ENCODE assay signal across 21 cellular contexts in the genomic region with DNA sequence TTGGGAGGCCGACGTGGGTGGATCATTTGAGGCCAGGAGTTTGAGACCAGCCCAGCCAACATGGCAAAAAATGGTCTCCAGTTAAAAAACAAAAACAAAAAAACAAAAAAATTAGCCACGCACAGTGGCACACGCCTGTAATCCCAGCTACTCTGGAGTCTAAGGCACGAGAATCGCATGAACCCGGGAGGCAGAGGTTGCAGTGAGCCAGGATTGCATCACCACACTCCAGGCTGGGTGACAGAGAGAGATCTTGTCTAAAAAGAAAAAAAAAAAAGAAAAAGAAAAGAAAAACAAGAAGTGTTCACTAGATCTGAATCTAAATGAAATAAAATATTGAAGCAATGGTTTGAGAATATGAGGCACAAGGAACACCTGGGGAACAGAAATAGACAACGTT. TPM values are rescaled to one million over a fixed set of nuclear protein-coding genes. Genes with fewer than 3 reads are reported as not detected.
DNase-seq lines count a peak whose midpoint lies in the region; ATAC-seq and TF ChIP-seq lines count a peak whose summit lies in the region.
"Had no signal": no experiment of that assay in that cellular context is flagged by ENCODE, and none has a peak within 500 bp of the region (broad histone marks: within the 10 kb centered on the region; RNA-seq: fewer than 3 reads in every experiment).

No MANE protein-coding gene starts in this region.

- H3K4me1 ChIP-seq in heart left ventricle: peaks cover 0 to 87% (median 6%) of the 10 kb centered on the region in 12 donors
- peaks cover 0 to 2% of the 10 kb centered on the region in 2 donors for H3K4me1 ChIP-seq in aorta (ENCODE audit: control insufficient read depth in 1 of 2, insufficient read depth in 2 of 2, low read length in 2 of 2)
- H3K4me1 ChIP-seq: ascending aorta had no signal

- peak; percentile 65 for ATAC-seq in Right ventricle myocardium inferior
- peak in 1 of 4 donors; percentile 66 for ATAC-seq in heart left ventricle
- ATAC-seq in sciatic nerve: peak; percentile 74
- ATAC-seq in aorta (ENCODE audit: low FRiP score): peak; percentile 63
- ATAC-seq: left lobe of liver had no signal

- H3K27me3 ChIP-seq in heart left ventricle (no peaks in the 10 kb centered on the region), aorta (ENCODE audit: control insufficient read depth in 1 of 2, insufficient read depth in 2 of 2, low read length in 1 of 2) (no peaks in the 10 kb centered on the region)
- H3K27me3 ChIP-seq: ascending aorta, Peyer's patch had no signal

- DNase-seq in Right ventricle myocardium inferior (ENCODE audit: missing footprints) (no peak), cardiac septum (ENCODE audit: low spot score) (no peak), heart left ventricle (peak in 3 of 5 donors; percentile 34 to 63 (median 61)), sciatic nerve (ENCODE audit: low spot score) (peak; percentile 69), aorta (peak in 1 of 2 donors; percentile 78), mesothelial cell of epicardium (ENCODE audit: low spot score in 2 of 2, unreplicated experiment in 2 of 2) (no peak), DMS153 treated with DMSO at 0.1 percent for 48 hours (lab: John Stamatoyannopoulos, UW; ENCODE audit: unreplicated experiment) (no peak), anterior cingulate cortex (lab: John Stamatoyannopoulos, UW) (no peak)
- DNase-seq: activated CD4-positive, alpha-beta T cell treated with anti-CD3 and anti-CD28 coated beads, Interleukin-2, amount 10 ng/mL, durations not matched to agents 24 days and 14 days; activated CD8-positive, alpha-beta memory T cell treated with anti-CD3 and anti-CD28 coated beads, Interleukin-2, amount 50 U/mL, for 48 hours; activated gamma-delta T cell treated with Interleukin-2 at 50 U/mL for 16 hours; CD4-positive, CD25-positive, alpha-beta regulatory T cell; DMS79 treated with DMSO at 0.1 percent for 48 hours; NCI-H1417 treated with DMSO at 0.1 percent for 48 hours; NCI-H748 treated with DMSO at 0.1 percent for 48 hours; stimulated activated CD4-positive, alpha-beta T cell treated with anti-CD3 and anti-CD28 coated beads, Interleukin-2, amount 100 ng/mL, for 48 hours had no signal

- intact Hi-C loops in Right ventricle myocardium inferior (cut with DNase I): no loop called here
- intact Hi-C loops in cardiac septum (cut with DNase I): no loop called here
- intact Hi-C loops in heart left ventricle (cut with DNase I): no loop called here
- intact Hi-C loops in sciatic nerve (cut with DNase I): no loop called here
- intact Hi-C loops in aorta (cut with DNase I): no loop called here

- H3K9me3 Mint-ChIP-seq in mesothelial cell of epicardium: peaks cover 8% of the 10 kb centered on the region

- peaks cover 26% of the 10 kb centered on the region for H3K4me1 Mint-ChIP-seq in mesothelial cell of epicardium

- no peak overlapping the region for H3K4me3 Mint-ChIP-seq in mesothelial cell of epicardium
- H3K4me3 Mint-ChIP-seq: activated CD4-positive, alpha-beta T cell treated with anti-CD3 and anti-CD28 coated beads, Interleukin-2, amount 10 ng/mL, durations not matched to agents 24 days and 14 days; CD4-positive, CD25-positive, alpha-beta regulatory T cell had no signal

- H3K27me3 Mint-ChIP-seq in mesothelial cell of epicardium (ENCODE audit: low read depth): no peaks in the 10 kb centered on the region
- H3K27me3 Mint-ChIP-seq: activated CD4-positive, alpha-beta T cell treated with anti-CD3 and anti-CD28 coated beads, Interleukin-2, amount 10 ng/mL, durations not matched to agents 24 days and 14 days; CD4-positive, CD25-positive, alpha-beta regulatory T cell had no signal

- no peak overlapping the region for H3K27ac Mint-ChIP-seq in mesothelial cell of epicardium
- H3K27ac Mint-ChIP-seq: activated CD4-positive, alpha-beta T cell treated with anti-CD3 and anti-CD28 coated beads, Interleukin-2, amount 10 ng/mL, durations not matched to agents 24 days and 14 days; CD4-positive, CD25-positive, alpha-beta regulatory T cell had no signal

- TF ChIP-seq POLR2A in heart left ventricle (IDR thresholded peaks at IDR 0.05): no peak

- H3K9me3 ChIP-seq in heart left ventricle (no peaks in the 10 kb centered on the region), aorta (ENCODE audit: control insufficient read depth, low read length) (no peaks in the 10 kb centered on the region)
- H3K9me3 ChIP-seq: ascending aorta, Peyer's patch, thoracic aorta had no signal

- H3K36me3 Mint-ChIP-seq in mesothelial cell of epicardium: no peaks in the 10 kb centered on the region

- H3K36me3 ChIP-seq in heart left ventricle (no peaks in the 10 kb centered on the region), aorta (ENCODE audit: control insufficient read depth in 1 of 2, insufficient read depth in 2 of 2, low read length in 1 of 2) (no peaks in the 10 kb centered on the region)
- H3K36me3 ChIP-seq: ascending aorta, Peyer's patch, thoracic aorta had no signal

- TF ChIP-seq CTCF in heart left ventricle (IDR thresholded peaks at IDR 0.05) (no peak), mesothelial cell of epicardium (IDR thresholded peaks at IDR 0.05; ENCODE audit: unreplicated experiment) (no peak)

- H3K4me3 ChIP-seq in heart left ventricle (no peak overlapping the region), aorta (ENCODE audit: low read length in 2 of 2) (no peak overlapping the region)
- H3K4me3 ChIP-seq: ascending aorta, Peyer's patch, skin epidermis, thoracic aorta had no signal

- 82 to 89% (median 87%) methylated on average over 8 of the region's 8 CpGs for WGBS in heart left ventricle, 4 donors
- 93 to 94% methylated on average over 8 of the region's 8 CpGs for WGBS in aorta, 2 donors

- H3K27ac ChIP-seq in heart left ventricle (peak overlapping the region in 4 of 12 donors; percentile 5 to 17 (median 12)), aorta (ENCODE audit: low read depth in 1 of 2, low read length in 2 of 2) (no peak overlapping the region)
- H3K27ac ChIP-seq: ascending aorta, thoracic aorta had no signal

RNA-seq across cellular contexts. Expression of a gene that starts 36.7 kb away (rescaled TPM):
- total RNA-seq in Right ventricle myocardium inferior (9.3 TPM), cardiac septum (3.6 TPM), heart left ventricle (10 to 100 TPM in 2 of 9 donors, 1 to 10 TPM in 7; 2.2 to 17.5 (median 3.5) TPM), sciatic nerve (16.0 TPM), aorta (10 to 100 TPM; 12.6 to 45.8 TPM), mesothelial cell of epicardium (2.7 to 4.2 TPM (median 3.8 TPM) in 3 replicates)
- polyA plus RNA-seq in heart left ventricle (1 to 10 TPM in 1 of 2 donors, under 1 TPM in 1; 0.76 to 1.1 TPM), aorta (10 to 100 TPM in 1 of 2 donors, 1 to 10 TPM in 1; 7.3 to 12.3 TPM)

Comparison
In these comparisons a context has a peak if more than half of its experiments do, and no peak if none do; other contexts are left out.
1. DNase-seq: peak in heart left ventricle (3 of 5) and sciatic nerve (single experiment); none in Right ventricle myocardium inferior (single experiment), cardiac septum (single experiment), mesothelial cell of epicardium (0 of 2), DMS153 treated with DMSO at 0.1 percent for 48 hours (single experiment) and anterior cingulate cortex (0 of 58).